1 cellular context compared by ENCODE assay signal in the genomic region with DNA sequence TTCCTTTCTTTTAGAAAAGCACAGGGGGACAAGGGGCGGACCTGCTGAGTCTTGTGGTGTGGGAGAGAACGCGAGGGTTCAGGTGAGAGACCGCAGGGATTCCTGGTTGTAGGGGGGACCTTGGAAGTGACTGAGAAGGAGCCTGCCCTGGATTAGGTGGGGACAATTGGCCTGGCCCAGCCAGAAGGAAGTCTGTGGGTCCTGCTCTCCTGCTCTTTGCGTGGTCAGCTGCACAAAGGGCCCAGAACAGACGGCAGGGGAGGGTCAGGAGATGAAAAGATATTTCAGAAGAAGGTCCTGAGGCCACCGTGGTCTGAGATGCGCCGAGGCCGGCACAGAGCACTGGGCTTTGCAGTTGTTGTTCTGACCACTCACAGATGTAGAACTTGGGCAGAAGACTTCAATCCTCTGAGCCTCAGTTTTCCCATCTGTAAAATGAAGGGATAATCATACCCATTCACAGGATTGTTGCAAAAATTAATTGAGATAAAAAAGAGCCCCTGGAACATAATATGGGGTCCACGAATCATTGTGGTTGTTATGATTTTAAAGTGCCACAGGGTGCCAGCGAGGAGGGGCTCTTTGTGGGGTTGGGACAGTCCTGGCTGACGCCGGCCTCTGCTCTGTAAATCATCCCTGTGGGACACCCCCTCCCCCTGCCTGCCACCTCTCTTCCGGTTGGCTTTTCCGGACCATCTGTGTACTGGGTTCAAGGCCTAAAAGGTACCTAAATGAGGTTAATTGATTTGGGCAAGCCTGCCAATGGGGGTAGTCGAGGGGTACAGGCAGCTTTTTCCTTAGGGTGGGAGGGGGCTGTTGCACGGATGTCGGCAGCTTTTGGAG.
TF ChIP-seq lines count a peak whose summit lies in the region.

No MANE protein-coding gene starts in this region.

TF ChIP-seq in HepG2, 621 proteins besides CTCF, POLR2A, EP300 and RAD21 (continued from another document):
- peak; percentile 37; the same call in 1 of the 2 replicates for TF ChIP-seq ZMYM3 (CRISPR knock-in tag; IDR thresholded peaks at IDR 0.05)
- 0 out of 2 replicates have a peak, but pooled peaks have one; percentile 12 for TF ChIP-seq SALL1 (CRISPR knock-in tag; IDR thresholded peaks at IDR 0.05)
- TF ChIP-seq, protein P1, sequence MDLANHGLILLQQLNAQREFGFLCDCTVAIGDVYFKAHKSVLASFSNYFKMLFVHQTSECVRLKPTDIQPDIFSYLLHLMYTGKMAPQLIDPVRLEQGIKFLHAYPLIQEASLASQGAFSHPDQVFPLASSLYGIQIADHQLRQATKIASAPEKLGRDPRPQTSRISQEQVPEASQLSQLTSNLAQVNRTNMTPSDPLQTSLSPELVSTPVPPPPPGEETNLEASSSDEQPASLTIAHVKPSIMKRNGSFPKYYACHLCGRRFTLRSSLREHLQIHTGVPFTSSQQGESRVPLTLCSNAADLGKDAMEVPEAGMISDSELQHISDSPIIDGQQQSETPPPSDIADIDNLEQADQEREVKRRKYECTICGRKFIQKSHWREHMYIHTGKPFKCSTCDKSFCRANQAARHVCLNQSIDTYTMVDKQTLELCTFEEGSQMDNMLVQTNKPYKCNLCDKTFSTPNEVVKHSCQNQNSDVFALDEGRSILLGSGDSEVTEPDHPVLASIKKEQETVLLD (CRISPR knock-in tag; IDR thresholded peaks at IDR 0.05; ENCODE audit: low read depth) = no peak
- 0 out of 2 replicates have a peak, but pooled peaks have one; percentile 13 for TF ChIP-seq REPIN1 (CRISPR knock-in tag; IDR thresholded peaks at IDR 0.05; ENCODE audit: borderline replicate concordance, low read depth)
- TF ChIP-seq ZNF629 (CRISPR knock-in tag; conservative IDR thresholded peaks at IDR 0.05) = peak; percentile 88
- peak; percentile 33; the same call in 1 of the 2 replicates for TF ChIP-seq ETV5 (CRISPR knock-in tag; IDR thresholded peaks at IDR 0.05; ENCODE audit: borderline replicate concordance)
- TF ChIP-seq NFATC3 (CRISPR knock-in tag; IDR thresholded peaks at IDR 0.05) = 0 out of 2 replicates have a peak, but pooled peaks have one; percentile 42
- TF ChIP-seq ZNF572 (CRISPR knock-in tag; IDR thresholded peaks at IDR 0.05) = no peak
- peak; percentile 7 for TF ChIP-seq ZNF883 (CRISPR knock-in tag; IDR thresholded peaks at IDR 0.05; ENCODE audit: not compliant biosample characterization)
- no peak for TF ChIP-seq ELF1 (CRISPR knock-in tag; IDR thresholded peaks at IDR 0.05)
- TF ChIP-seq ZNF317 (CRISPR knock-in tag; IDR thresholded peaks at IDR 0.05) = 0 out of 2 replicates have a peak, but pooled peaks have one; percentile 31
- TF ChIP-seq, protein P2, sequence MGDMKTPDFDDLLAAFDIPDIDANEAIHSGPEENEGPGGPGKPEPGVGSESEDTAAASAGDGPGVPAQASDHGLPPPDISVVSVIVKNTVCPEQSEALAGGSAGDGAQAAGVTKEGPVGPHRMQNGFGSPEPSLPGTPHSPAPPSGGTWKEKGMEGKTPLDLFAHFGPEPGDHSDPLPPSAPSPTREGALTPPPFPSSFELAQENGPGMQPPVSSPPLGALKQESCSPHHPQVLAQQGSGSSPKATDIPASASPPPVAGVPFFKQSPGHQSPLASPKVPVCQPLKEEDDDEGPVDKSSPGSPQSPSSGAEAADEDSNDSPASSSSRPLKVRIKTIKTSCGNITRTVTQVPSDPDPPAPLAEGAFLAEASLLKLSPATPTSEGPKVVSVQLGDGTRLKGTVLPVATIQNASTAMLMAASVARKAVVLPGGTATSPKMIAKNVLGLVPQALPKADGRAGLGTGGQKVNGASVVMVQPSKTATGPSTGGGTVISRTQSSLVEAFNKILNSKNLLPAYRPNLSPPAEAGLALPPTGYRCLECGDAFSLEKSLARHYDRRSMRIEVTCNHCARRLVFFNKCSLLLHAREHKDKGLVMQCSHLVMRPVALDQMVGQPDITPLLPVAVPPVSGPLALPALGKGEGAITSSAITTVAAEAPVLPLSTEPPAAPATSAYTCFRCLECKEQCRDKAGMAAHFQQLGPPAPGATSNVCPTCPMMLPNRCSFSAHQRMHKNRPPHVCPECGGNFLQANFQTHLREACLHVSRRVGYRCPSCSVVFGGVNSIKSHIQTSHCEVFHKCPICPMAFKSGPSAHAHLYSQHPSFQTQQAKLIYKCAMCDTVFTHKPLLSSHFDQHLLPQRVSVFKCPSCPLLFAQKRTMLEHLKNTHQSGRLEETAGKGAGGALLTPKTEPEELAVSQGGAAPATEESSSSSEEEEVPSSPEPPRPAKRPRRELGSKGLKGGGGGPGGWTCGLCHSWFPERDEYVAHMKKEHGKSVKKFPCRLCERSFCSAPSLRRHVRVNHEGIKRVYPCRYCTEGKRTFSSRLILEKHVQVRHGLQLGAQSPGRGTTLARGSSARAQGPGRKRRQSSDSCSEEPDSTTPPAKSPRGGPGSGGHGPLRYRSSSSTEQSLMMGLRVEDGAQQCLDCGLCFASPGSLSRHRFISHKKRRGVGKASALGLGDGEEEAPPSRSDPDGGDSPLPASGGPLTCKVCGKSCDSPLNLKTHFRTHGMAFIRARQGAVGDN (CRISPR knock-in tag; IDR thresholded peaks at IDR 0.05) = peak; percentile 41
- 0 out of 2 replicates have a peak, but pooled peaks have one; percentile 21 for TF ChIP-seq ZNF839 (CRISPR knock-in tag; IDR thresholded peaks at IDR 0.05; ENCODE audit: borderline replicate concordance)
- TF ChIP-seq, protein P3, sequence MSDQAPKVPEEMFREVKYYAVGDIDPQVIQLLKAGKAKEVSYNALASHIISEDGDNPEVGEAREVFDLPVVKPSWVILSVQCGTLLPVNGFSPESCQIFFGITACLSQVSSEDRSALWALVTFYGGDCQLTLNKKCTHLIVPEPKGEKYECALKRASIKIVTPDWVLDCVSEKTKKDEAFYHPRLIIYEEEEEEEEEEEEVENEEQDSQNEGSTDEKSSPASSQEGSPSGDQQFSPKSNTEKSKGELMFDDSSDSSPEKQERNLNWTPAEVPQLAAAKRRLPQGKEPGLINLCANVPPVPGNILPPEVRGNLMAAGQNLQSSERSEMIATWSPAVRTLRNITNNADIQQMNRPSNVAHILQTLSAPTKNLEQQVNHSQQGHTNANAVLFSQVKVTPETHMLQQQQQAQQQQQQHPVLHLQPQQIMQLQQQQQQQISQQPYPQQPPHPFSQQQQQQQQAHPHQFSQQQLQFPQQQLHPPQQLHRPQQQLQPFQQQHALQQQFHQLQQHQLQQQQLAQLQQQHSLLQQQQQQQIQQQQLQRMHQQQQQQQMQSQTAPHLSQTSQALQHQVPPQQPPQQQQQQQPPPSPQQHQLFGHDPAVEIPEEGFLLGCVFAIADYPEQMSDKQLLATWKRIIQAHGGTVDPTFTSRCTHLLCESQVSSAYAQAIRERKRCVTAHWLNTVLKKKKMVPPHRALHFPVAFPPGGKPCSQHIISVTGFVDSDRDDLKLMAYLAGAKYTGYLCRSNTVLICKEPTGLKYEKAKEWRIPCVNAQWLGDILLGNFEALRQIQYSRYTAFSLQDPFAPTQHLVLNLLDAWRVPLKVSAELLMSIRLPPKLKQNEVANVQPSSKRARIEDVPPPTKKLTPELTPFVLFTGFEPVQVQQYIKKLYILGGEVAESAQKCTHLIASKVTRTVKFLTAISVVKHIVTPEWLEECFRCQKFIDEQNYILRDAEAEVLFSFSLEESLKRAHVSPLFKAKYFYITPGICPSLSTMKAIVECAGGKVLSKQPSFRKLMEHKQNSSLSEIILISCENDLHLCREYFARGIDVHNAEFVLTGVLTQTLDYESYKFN (CRISPR knock-in tag; conservative IDR thresholded peaks at IDR 0.05) = 0 out of 2 replicates have a peak, but pooled peaks have one; percentile 11
- TF ChIP-seq SRSF9 (IDR thresholded peaks at IDR 0.05; ENCODE audit: borderline replicate concordance, insufficient read depth, low read depth, low read length, poor library complexity, severe bottlenecking) = no peak
- no peak for TF ChIP-seq HOXA3 (CRISPR knock-in tag; IDR thresholded peaks at IDR 0.05)
- TF ChIP-seq KLF11 (CRISPR knock-in tag; IDR thresholded peaks at IDR 0.05) = no peak
- TF ChIP-seq, protein P4, sequence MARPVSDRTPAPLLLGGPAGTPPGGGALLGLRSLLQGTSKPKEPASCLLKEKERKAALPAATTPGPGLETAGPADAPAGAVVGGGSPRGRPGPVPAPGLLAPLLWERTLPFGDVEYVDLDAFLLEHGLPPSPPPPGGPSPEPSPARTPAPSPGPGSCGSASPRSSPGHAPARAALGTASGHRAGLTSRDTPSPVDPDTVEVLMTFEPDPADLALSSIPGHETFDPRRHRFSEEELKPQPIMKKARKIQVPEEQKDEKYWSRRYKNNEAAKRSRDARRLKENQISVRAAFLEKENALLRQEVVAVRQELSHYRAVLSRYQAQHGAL (CRISPR knock-in tag; IDR thresholded peaks at IDR 0.05; ENCODE audit: not compliant biosample characterization) = no peak
- TF ChIP-seq, protein P5, sequence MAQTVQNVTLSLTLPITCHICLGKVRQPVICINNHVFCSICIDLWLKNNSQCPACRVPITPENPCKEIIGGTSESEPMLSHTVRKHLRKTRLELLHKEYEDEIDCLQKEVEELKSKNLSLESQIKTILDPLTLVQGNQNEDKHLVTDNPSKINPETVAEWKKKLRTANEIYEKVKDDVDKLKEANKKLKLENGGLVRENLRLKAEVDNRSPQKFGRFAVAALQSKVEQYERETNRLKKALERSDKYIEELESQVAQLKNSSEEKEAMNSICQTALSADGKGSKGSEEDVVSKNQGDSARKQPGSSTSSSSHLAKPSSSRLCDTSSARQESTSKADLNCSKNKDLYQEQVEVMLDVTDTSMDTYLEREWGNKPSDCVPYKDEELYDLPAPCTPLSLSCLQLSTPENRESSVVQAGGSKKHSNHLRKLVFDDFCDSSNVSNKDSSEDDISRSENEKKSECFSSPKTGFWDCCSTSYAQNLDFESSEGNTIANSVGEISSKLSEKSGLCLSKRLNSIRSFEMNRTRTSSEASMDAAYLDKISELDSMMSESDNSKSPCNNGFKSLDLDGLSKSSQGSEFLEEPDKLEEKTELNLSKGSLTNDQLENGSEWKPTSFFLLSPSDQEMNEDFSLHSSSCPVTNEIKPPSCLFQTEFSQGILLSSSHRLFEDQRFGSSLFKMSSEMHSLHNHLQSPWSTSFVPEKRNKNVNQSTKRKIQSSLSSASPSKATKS (CRISPR knock-in tag; IDR thresholded peaks at IDR 0.05) = no peak
- 0 out of 2 replicates have a peak, but pooled peaks have one; percentile 50 for TF ChIP-seq CHD4 (IDR thresholded peaks at IDR 0.05; ENCODE audit: borderline replicate concordance, low read length)
- TF ChIP-seq GABPB1 (CRISPR knock-in tag; IDR thresholded peaks at IDR 0.05) = 0 out of 2 replicates have a peak, but pooled peaks have one; percentile 10
- TF ChIP-seq, protein P6, sequence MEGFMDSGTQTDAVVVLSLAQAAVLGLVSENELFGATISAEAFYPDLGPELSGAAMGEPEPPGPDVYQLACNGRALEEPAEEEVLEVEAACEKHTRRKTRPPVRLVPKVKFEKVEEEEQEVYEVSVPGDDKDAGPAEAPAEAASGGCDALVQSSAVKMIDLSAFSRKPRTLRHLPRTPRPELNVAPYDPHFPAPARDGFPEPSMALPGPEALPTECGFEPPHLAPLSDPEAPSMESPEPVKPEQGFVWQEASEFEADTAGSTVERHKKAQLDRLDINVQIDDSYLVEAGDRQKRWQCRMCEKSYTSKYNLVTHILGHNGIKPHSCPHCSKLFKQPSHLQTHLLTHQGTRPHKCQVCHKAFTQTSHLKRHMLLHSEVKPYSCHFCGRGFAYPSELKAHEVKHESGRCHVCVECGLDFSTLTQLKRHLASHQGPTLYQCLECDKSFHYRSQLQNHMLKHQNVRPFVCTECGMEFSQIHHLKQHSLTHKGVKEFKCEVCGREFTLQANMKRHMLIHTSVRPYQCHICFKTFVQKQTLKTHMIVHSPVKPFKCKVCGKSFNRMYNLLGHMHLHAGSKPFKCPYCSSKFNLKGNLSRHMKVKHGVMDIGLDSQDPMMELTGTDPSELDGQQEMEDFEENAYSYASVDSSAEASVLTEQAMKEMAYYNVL (CRISPR knock-in tag; IDR thresholded peaks at IDR 0.05; ENCODE audit: borderline replicate concordance) = 0 out of 2 replicates have a peak, but pooled peaks have one; percentile 34
- no peak for TF ChIP-seq IRF2 (CRISPR knock-in tag; IDR thresholded peaks at IDR 0.05)
- TF ChIP-seq ZNF331 (CRISPR knock-in tag; IDR thresholded peaks at IDR 0.05) = no peak
- TF ChIP-seq ZNF557 (CRISPR knock-in tag; IDR thresholded peaks at IDR 0.05) = no peak
